8 cellular contexts compared by ENCODE assay signal in the genomic region with DNA sequence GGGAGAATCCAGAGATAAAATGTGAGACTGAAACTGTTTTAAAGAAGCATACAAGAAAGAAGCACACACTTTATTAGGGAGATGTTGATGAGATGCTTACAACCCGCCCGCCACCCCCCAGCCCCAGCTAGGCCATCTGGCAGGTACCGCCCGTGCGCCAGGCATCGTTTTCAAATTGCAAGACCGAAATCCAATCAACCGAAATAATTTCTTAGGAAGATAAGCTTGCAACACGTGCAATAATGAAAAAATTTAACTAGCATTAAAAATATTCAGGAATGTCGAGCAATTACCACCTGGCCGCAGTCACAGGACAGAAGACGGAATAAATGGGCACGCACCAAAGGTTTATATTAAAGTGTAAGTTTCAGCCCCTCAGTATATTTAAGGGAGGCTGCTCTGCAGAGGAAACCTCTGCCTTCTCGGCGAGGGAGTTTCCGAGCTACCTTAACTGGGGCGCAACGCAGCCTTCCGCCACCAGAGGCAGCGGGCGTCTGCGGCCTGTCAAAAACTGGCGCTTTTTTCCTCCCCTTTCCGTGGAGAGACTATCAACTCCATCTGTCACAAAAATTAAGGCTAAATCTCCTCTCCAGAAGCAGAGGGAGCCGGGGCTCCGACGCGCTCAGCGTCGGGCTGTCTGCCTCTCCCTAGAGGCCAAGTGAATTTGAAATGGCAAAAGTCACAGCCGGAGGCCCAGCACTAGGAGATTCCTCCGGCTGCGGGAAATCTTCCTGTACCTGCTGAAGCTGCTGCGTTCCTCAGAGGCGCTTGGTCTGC. TPM values are rescaled to one million over a fixed set of nuclear protein-coding genes. Genes with fewer than 3 reads are reported as not detected.
DNase-seq lines count a peak whose midpoint lies in the region; ATAC-seq and TF ChIP-seq lines count a peak whose summit lies in the region.

No MANE protein-coding gene starts in this region.

- peak overlapping the region; percentile 74 for H3K4me3 Mint-ChIP-seq in activated CD4-positive, alpha-beta T cell treated with anti-CD3 and anti-CD28 coated beads for 36 hours

- no peak overlapping the region for H3K27ac Mint-ChIP-seq in activated CD4-positive, alpha-beta T cell treated with anti-CD3 and anti-CD28 coated beads for 36 hours

- H3K4me3 ChIP-seq in coronary artery, result peak overlapping the region; percentile 88

- intact Hi-C loops in activated CD4-positive, alpha-beta T cell treated with anti-CD3 and anti-CD28 coated beads for 36 hours (cut with DNase I, micrococcal nuclease), result loop anchor here (2.0 to 10.0 kb wide), 7 partner anchors 174 to 1141 kb away; partner anchors contain the start of gene TUT7 (in 1 of the 2)

- POLR2A ChIA-PET in activated CD4-positive, alpha-beta T cell treated with anti-CD3 and anti-CD28 coated beads for 36 hours (lab: Charles Lee), result no interaction called here

- H3K36me3 Mint-ChIP-seq in activated CD4-positive, alpha-beta T cell treated with anti-CD3 and anti-CD28 coated beads for 36 hours (ENCODE audit: low read depth), result no peaks in the 10 kb centered on the region

- ATAC-seq in HG02884 (IDR thresholded peaks at IDR 0.05; ENCODE audit: unreplicated experiment) (peak; percentile 66), left lobe of liver (peak; percentile 66)
- peak; percentile 55 for ATAC-seq in activated CD4-positive, alpha-beta T cell treated with anti-CD3 and anti-CD28 coated beads for 36 hours

- H3K9me3 Mint-ChIP-seq in activated CD4-positive, alpha-beta T cell treated with anti-CD3 and anti-CD28 coated beads for 36 hours (ENCODE audit: low read depth), result no peaks in the 10 kb centered on the region

- H3K4me1 Mint-ChIP-seq in activated CD4-positive, alpha-beta T cell treated with anti-CD3 and anti-CD28 coated beads for 36 hours, result peaks cover 9% of the 10 kb centered on the region

- CTCF ChIA-PET in activated CD4-positive, alpha-beta T cell treated with anti-CD3 and anti-CD28 coated beads for 36 hours (lab: Charles Lee), result interaction anchor here (0.6 to 1.2 kb wide), 8 partner anchors 9 to 542 kb away, joined by 3 to 7 read pairs (median 3); no protein-coding TSS in a partner anchor

- TF ChIP-seq CTCF in coronary artery (IDR thresholded peaks at IDR 0.05), result peak; percentile 72

- H3K27me3 Mint-ChIP-seq in activated CD4-positive, alpha-beta T cell treated with anti-CD3 and anti-CD28 coated beads for 36 hours, result peaks cover 16% of the 10 kb centered on the region

- DNase-seq in NCI-H1436 (lab: John Stamatoyannopoulos, UW), result peak; percentile 57
- DNase-seq in NCI-H1436 treated with DMSO at 0.1 percent for 48 hours (lab: John Stamatoyannopoulos, UW), result no peak
- DNase-seq in NCI-H2171 (lab: John Stamatoyannopoulos, UW), result peak; percentile 90
- peak; percentile 85 for DNase-seq in activated CD4-positive, alpha-beta T cell treated with anti-CD3 and anti-CD28 coated beads for 36 hours
- peak; percentile 87 for DNase-seq in coronary artery (ENCODE audit: low spot score)
- DNase-seq in left lobe of liver (ENCODE audit: low spot score), result peak; percentile 80
- peak; percentile 75 to 77 for DNase-seq in stimulated activated CD4-positive, alpha-beta T cell treated with anti-CD3 and anti-CD28 coated beads, Interleukin-2, amount 100 ng/mL, for 24 hours

- H3K27ac ChIP-seq in coronary artery, result peak overlapping the region; percentile 54 to 78

RNA-seq across cellular contexts. Expression of gene GAS1, which starts 1.0 kb away (rescaled TPM):
- total RNA-seq in activated CD4-positive, alpha-beta T cell treated with anti-CD3 and anti-CD28 coated beads for 36 hours, result under 1 TPM; 0.11 to 0.21 TPM
- 1.4 TPM for total RNA-seq in left lobe of liver
